14 cellular contexts compared by ENCODE assay signal in the genomic region with DNA sequence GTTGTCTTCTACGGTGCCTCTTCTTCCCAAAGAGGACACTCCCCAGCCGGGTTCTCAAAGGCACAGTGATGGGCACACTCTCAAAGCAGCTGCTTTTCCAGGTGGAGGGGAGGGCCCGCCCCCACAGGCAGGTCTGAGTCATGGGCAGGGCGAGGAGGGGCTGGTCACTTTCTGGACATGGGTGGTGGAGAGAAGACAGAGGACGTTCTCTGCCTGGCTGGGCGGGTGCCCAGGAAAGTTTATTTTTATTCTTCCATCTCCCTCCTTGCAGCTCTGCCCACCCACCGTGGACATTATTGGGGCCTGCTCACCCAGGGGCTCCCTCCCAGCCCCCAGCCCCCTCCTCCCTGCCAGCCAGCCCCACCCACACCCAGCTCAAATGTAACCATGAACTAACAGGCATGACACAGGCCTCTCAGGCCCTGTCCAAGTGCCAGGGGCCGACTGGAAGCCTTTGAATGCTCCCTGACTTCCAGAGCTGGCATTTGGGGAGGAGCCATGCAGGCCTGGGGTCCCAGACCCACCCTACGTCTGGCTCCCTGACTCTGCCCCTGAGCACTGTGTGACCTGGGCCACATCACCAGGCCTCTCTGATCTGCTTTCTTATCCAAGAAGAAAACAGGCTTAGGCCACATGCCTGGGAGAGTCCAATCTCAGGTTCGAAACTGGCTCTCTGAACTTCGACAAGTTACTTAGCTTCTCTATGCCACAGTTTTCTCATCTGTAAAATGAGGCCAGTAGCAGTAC. TPM values are rescaled to one million over a fixed set of nuclear protein-coding genes. Genes with fewer than 3 reads are reported as not detected.
DNase-seq lines count a peak whose midpoint lies in the region; ATAC-seq and TF ChIP-seq lines count a peak whose summit lies in the region.
"Had no signal": no experiment of that assay in that cellular context is flagged by ENCODE, and none has a peak within 500 bp of the region (broad histone marks: within the 10 kb centered on the region; RNA-seq: fewer than 3 reads in every experiment).

No MANE protein-coding gene starts in this region.

- no peaks in the 10 kb centered on the region for H3K9me3 Mint-ChIP-seq in HFFc6
- H3K9me3 Mint-ChIP-seq: naive thymus-derived CD4-positive, alpha-beta T cell had no signal

- ATAC-seq in HG03025 (IDR thresholded peaks at IDR 0.05; ENCODE audit: low FRiP score, unreplicated experiment): no peak
- ATAC-seq: naive thymus-derived CD4-positive, alpha-beta T cell had no signal

- DNase-seq in HFFc6 (no peak), kidney tubule cell (ENCODE audit: low spot score) (peak; percentile 66), thyroid gland (peak; percentile 52 to 61), iPS-NIHi11 (ENCODE audit: low spot score) (no peak)
- no peak for DNase-seq in activated CD4-positive, alpha-beta T cell treated with anti-CD3 and anti-CD28 coated beads, Interleukin-2, amount 50 U/mL, for 4 hours
- no peak for DNase-seq in stimulated activated CD4-positive, alpha-beta T cell treated with anti-CD3 and anti-CD28 coated beads, Interleukin-1b, Interleukin-23, amount 100 ng/mL, for 48 hours
- DNase-seq: activated CD4-positive, CD25-positive, alpha-beta regulatory T cell; activated T-cell treated with anti-CD3 and anti-CD28 coated beads, Interleukin-2, amount 50 U/mL, for 48 hours; naive thymus-derived CD4-positive, alpha-beta T cell; NCI-H510A had no signal

- H3K27me3 Mint-ChIP-seq in HFFc6 (ENCODE audit: insufficient read depth): no peaks in the 10 kb centered on the region; the same call in none of the 2 replicates

- H3K27ac Mint-ChIP-seq in HFFc6: peak overlapping the region; percentile 40
- H3K27ac Mint-ChIP-seq: naive thymus-derived CD4-positive, alpha-beta T cell had no signal

- peaks cover 13 to 56% of the 10 kb centered on the region in 2 donors for H3K4me1 ChIP-seq in thyroid gland

- peaks cover 9% of the 10 kb centered on the region for H3K36me3 Mint-ChIP-seq in HFFc6 (ENCODE audit: low read depth)
- H3K36me3 Mint-ChIP-seq: naive thymus-derived CD4-positive, alpha-beta T cell had no signal

- TF ChIP-seq CTCF in HFFc6 (IDR thresholded peaks at IDR 0.05) (no peak), thyroid gland (IDR thresholded peaks at IDR 0.05) (no peak)

- H3K27me3 ChIP-seq in thyroid gland: no peaks in the 10 kb centered on the region

- no peak overlapping the region for H3K4me3 Mint-ChIP-seq in HFFc6
- H3K4me3 Mint-ChIP-seq: naive thymus-derived CD4-positive, alpha-beta T cell had no signal

- 47 to 51% methylated on average over 10 to 11 of the region's 11 CpGs for WGBS in thyroid gland, 2 donors

- TF ChIP-seq POLR2A in thyroid gland (IDR thresholded peaks at IDR 0.05): no peak

- H3K36me3 ChIP-seq in thyroid gland: no peaks in the 10 kb centered on the region

- intact Hi-C loops in thyroid gland (cut with DNase I): no loop called here

- H3K27ac ChIP-seq in cingulate gyrus (ENCODE audit: low read depth, low read length) (peak overlapping the region; percentile 10), thyroid gland (peak overlapping the region; percentile 52 to 77 (median 76))
- H3K27ac ChIP-seq: C4-2B, SK-N-MC had no signal

- no peak overlapping the region for H3K4me3 ChIP-seq in thyroid gland (replicated peaks in 1 of 3)
- H3K4me3 ChIP-seq: SK-N-MC had no signal

- no peaks in the 10 kb centered on the region for H3K9me3 ChIP-seq in thyroid gland

- H3K4me1 Mint-ChIP-seq in HFFc6 (ENCODE audit: low read depth): peaks cover 37% of the 10 kb centered on the region

RNA-seq across cellular contexts. Expression of a gene that starts 8.0 kb away (rescaled TPM):
- 100 to 1,000 TPM in 5 of 6 experiments, 10 to 100 TPM in 1; 99.6 to 430 (median 111) TPM for total RNA-seq in HFFc6 (2021; fragmentation: NEBNext Ultra II Directional; extraction: Animal tissue kit (Norgen Biotek cat#: 25700))
- 100 to 1,000 TPM in 1 of 4 donors, 10 to 100 TPM in 3; 16.9 to 133 (median 18.4) TPM for total RNA-seq in thyroid gland

Comparison
In these comparisons a context has a peak if more than half of its experiments do, and no peak if none do; other contexts are left out.
1. DNase-seq: peak in kidney tubule cell (single experiment) and thyroid gland (2 of 2); none in HFFc6 (single experiment), activated CD4-positive, alpha-beta T cell treated with anti-CD3 and anti-CD28 coated beads, Interleukin-2, amount 50 U/mL, for 4 hours (0 of 2), iPS-NIHi11 (single experiment) and stimulated activated CD4-positive, alpha-beta T cell treated with anti-CD3 and anti-CD28 coated beads, Interleukin-1b, Interleukin-23, amount 100 ng/mL, for 48 hours (single experiment).